9 cellular contexts compared by ENCODE assay signal in genomic region chr20:38113401-38114325, GRCh38. TPM values are rescaled to one million over a fixed set of nuclear protein-coding genes. Genes with fewer than 3 reads are reported as not detected.
A peak's percentile ranks its signal among the peaks of the same experiment; 100 is the strongest.
DNase-seq lines count a peak whose midpoint lies in the region; ATAC-seq, FAIRE-seq and TF ChIP-seq lines count a peak whose summit lies in the region.
"Had no signal": no experiment of that assay in that cellular context is flagged by ENCODE, and none has a peak within 500 bp of the region (broad histone marks: within the 10 kb centered on the region; RNA-seq: fewer than 3 reads in every experiment).

No MANE protein-coding gene starts in this region.

- no peak overlapping the region for H3K4me3 Mint-ChIP-seq in T-helper 1 cell treated with Interleukin-12 subunit alpha and Interleukin-12 subunit beta and Interleukin-4 antibody, amounts not matched to agents 30 μg/mL and 1 μg/mL, for 36 hours

- H3K27me3 Mint-ChIP-seq in T-helper 1 cell treated with Interleukin-12 subunit alpha and Interleukin-12 subunit beta and Interleukin-4 antibody, amounts not matched to agents 30 μg/mL and 1 μg/mL, for 36 hours (ENCODE audit: low read depth): peaks cover 28% of the 10 kb centered on the region

- FAIRE-seq in HTR-8/SVneo (lab: Jason Lieb, UNC): peak; percentile 73
- FAIRE-seq: bronchial epithelial cell had no signal

- H3K27me3 ChIP-seq in kidney epithelial cell (ENCODE audit: control insufficient read depth, insufficient read depth, low read length): no peaks in the 10 kb centered on the region

- no peak overlapping the region for H3K4me3 ChIP-seq in kidney epithelial cell (ENCODE audit: low read depth, low read length)

- peak; percentile 40 for TF ChIP-seq CTCF in kidney epithelial cell (IDR thresholded peaks at IDR 0.05; ENCODE audit: insufficient read depth, low read length, poor library complexity, severe bottlenecking)

- H3K27ac Mint-ChIP-seq in T-helper 1 cell treated with Interleukin-12 subunit alpha and Interleukin-12 subunit beta and Interleukin-4 antibody, amounts not matched to agents 30 μg/mL and 1 μg/mL, for 36 hours: peak overlapping the region; percentile 1

- ATAC-seq in HG02642 (IDR thresholded peaks at IDR 0.05; ENCODE audit: poor library complexity, unreplicated experiment) (no peak), GM18498 (IDR thresholded peaks at IDR 0.05; ENCODE audit: unreplicated experiment) (no peak), HG02798 (IDR thresholded peaks at IDR 0.05; ENCODE audit: poor library complexity, unreplicated experiment) (no peak)

- H3K4me1 Mint-ChIP-seq in T-helper 1 cell treated with Interleukin-12 subunit alpha and Interleukin-12 subunit beta and Interleukin-4 antibody, amounts not matched to agents 30 μg/mL and 1 μg/mL, for 36 hours (ENCODE audit: low read depth): peaks cover 9% of the 10 kb centered on the region

- peak; percentile 35 for DNase-seq in COLO668 (lab: John Stamatoyannopoulos, UW; ENCODE audit: unreplicated experiment)
- DNase-seq in HTR-8/SVneo (ENCODE audit: insufficient read length, low spot score): peak; percentile 51
- no peak for DNase-seq in kidney epithelial cell (ENCODE audit: low read depth)
- DNase-seq in amygdala (lab: John Stamatoyannopoulos, UW): no peak

- no peaks in the 10 kb centered on the region for H3K9me3 Mint-ChIP-seq in T-helper 1 cell treated with Interleukin-12 subunit alpha and Interleukin-12 subunit beta and Interleukin-4 antibody, amounts not matched to agents 30 μg/mL and 1 μg/mL, for 36 hours

- no peaks in the 10 kb centered on the region for H3K36me3 ChIP-seq in kidney epithelial cell (ENCODE audit: control insufficient read depth, insufficient read depth, low read length)

- H3K36me3 Mint-ChIP-seq in T-helper 1 cell treated with Interleukin-12 subunit alpha and Interleukin-12 subunit beta and Interleukin-4 antibody, amounts not matched to agents 30 μg/mL and 1 μg/mL, for 36 hours (ENCODE audit: low read depth): no peaks in the 10 kb centered on the region

RNA-seq across cellular contexts. Expression of gene TGM2, which starts 51.4 kb away (rescaled TPM):
- total RNA-seq in kidney epithelial cell: 115 and 135 TPM in 2 replicates

Comparison
In these comparisons a context has a peak if more than half of its experiments do, and no peak if none do; other contexts are left out.
1. DNase-seq: peak in COLO668 (single experiment) and HTR-8/SVneo (single experiment); none in kidney epithelial cell (single experiment) and amygdala (0 of 56).